In the genomic region with DNA sequence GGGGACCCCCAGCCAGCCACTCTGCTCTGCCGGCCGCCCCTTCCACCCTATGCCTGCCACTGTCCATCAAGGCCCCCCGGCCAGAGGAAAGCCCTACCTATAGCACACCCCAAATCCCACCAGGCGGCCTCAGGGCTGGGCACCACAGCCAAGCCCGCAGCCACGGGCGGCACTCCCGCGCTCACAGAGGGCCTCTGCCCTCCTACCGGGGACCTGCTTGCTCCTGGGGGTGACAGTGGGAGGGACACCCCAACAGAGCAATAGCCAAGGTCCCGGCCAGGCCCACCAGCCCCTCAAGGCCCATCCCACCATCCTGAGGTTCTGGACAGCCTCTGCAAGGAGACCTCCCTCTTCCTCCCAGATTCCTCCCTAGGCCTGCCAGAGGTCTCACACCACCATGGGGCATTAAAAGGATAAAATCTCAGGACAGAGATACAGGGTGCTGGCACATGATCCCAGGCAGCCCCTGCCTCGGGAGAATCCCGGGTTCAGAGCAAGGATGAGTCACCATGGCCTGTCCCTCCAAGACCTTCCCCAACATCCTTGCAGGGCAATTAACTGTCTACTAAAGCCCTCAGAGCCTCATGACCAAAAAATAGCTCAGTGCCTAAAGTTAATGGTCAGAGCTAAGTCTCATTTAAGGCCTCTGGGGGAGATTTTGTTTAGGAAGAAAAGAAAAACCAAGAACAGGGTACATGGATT, we compare ENCODE assay signal across 1 cellular context.
TF ChIP-seq lines count a peak whose summit lies in the region.

No MANE protein-coding gene starts in this region.

TF ChIP-seq in IMR-90, 13 proteins besides CTCF, POLR2A, EP300 and RAD21:
- TF ChIP-seq FOS (IDR thresholded peaks at IDR 0.05; ENCODE audit: low read depth, low read length) (peak; percentile 29; the same call in 1 of the 2 replicates), RFX5 (IDR thresholded peaks at IDR 0.05; ENCODE audit: low read depth, low read length) (no peak), BHLHE40 (IDR thresholded peaks at IDR 0.05; ENCODE audit: low read depth, low read length) (no peak), MXI1 (IDR thresholded peaks at IDR 0.05; ENCODE audit: borderline replicate concordance, low read depth, low read length) (no peak)
- TF ChIP-seq, protein P1, sequence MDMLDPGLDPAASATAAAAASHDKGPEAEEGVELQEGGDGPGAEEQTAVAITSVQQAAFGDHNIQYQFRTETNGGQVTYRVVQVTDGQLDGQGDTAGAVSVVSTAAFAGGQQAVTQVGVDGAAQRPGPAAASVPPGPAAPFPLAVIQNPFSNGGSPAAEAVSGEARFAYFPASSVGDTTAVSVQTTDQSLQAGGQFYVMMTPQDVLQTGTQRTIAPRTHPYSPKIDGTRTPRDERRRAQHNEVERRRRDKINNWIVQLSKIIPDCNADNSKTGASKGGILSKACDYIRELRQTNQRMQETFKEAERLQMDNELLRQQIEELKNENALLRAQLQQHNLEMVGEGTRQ (IDR thresholded peaks at IDR 0.05; ENCODE audit: low read depth, low read length) = no peak
